ENCODE assay signal across 17 cellular contexts in the genomic region with DNA sequence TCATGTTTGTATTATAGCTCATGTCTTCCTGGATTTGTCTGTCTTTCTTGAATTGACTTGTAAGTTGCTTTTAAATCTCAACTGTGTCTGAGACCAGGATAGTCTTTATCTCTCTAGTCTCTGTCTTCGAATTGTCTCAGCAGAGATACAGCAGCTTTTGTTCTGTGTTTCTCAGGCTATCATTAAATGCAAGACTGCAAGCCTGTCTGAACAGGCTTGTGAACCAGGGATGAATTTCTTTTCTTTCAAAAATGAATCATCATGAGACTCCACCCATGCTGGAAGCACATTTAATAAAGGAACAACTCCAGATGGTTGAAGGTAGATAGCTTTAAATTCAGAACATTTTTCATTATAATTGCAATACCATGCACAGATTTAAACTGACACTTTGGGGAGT.
"Had no signal": no experiment of that assay in that cellular context is flagged by ENCODE, and none has a peak within 500 bp of the region (broad histone marks: within the 10 kb centered on the region; RNA-seq: fewer than 3 reads in every experiment).

No MANE protein-coding gene starts in this region.

- H3K4me1 ChIP-seq: colonic mucosa, gastrocnemius medialis, left ventricle myocardium inferior, thyroid gland had no signal

- H3K4me3 ChIP-seq: colonic mucosa, gastrocnemius medialis, left ventricle myocardium inferior, thyroid gland had no signal

- H3K27ac ChIP-seq: colonic mucosa, gastrocnemius medialis, left ventricle myocardium inferior, thyroid gland had no signal

- H3K36me3 ChIP-seq: colonic mucosa, gastrocnemius medialis, left ventricle myocardium inferior, thyroid gland had no signal

- DNase-seq: activated CD4-positive, alpha-beta T cell treated with anti-CD3 and anti-CD28 coated beads, Interleukin-2, amount 50 U/mL, for 1 hour; activated CD4-positive, CD25-positive, alpha-beta regulatory T cell treated with anti-CD3 and anti-CD28 coated beads, Interleukin-2, amount 50 U/mL, for 72 hours; activated CD8-positive, alpha-beta memory T cell treated with anti-CD3 and anti-CD28 coated beads, Interleukin-2, amount 50 U/mL, for 4 hours; activated naive CD4-positive, alpha-beta T cell treated with anti-CD3 and anti-CD28 coated beads for 36 hours; activated T-cell treated with anti-CD3 and anti-CD28 coated beads, Interleukin-2, amount 50 U/mL, for 4 hours; anterior cingulate cortex; colonic mucosa; endodermal cell; erythroblast; gastrocnemius medialis; left ventricle myocardium inferior; nephron progenitor cell; nucleus accumbens; stimulated activated naive B cell treated with anti-CD40 and anti-IgM and Interleukin-4, amounts not matched to agents 10 μg/mL and 1 μg/mL and 100 μg/mL, for 72 hours; T1000; thyroid gland had no signal

- H3K9me3 ChIP-seq: colonic mucosa, gastrocnemius medialis, left ventricle myocardium inferior, thyroid gland had no signal

- H3K27me3 ChIP-seq: colonic mucosa, gastrocnemius medialis, thyroid gland had no signal

- ATAC-seq: activated T-cell treated with anti-CD3 and anti-CD28 coated beads, Interleukin-2, amount 50 U/mL, for 4 hours; gastrocnemius medialis; sciatic nerve; stimulated activated naive B cell treated with anti-CD40 and anti-IgM and Interleukin-4, amounts not matched to agents 10 μg/mL and 1 μg/mL and 100 μg/mL, for 72 hours had no signal
